Comparison of ENCODE assay signal across 1 cellular context in the genomic region with DNA sequence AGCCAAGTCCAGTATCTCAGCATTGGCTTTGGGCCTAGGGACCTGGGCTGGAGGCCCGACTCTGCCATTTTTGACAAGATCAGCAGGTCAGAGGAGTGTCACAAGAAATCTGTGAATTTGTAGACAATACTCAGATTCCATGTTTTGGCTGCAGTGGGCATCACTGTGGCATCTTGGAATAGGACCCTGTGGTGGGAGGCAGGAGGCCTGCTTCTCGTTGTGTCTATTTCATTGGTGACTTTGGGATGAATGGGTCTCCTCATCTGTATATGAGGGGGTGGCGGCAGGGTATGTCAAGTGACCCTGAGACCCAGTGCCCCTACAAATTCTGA.
A peak's percentile ranks its signal among the peaks of the same experiment; 100 is the strongest.
TF ChIP-seq lines count a peak whose summit lies in the region.

No MANE protein-coding gene starts in this region.

TF ChIP-seq in HepG2, 621 proteins besides CTCF, POLR2A, EP300 and RAD21 (continued from another document and continues in another):
- TF ChIP-seq, protein P1, sequence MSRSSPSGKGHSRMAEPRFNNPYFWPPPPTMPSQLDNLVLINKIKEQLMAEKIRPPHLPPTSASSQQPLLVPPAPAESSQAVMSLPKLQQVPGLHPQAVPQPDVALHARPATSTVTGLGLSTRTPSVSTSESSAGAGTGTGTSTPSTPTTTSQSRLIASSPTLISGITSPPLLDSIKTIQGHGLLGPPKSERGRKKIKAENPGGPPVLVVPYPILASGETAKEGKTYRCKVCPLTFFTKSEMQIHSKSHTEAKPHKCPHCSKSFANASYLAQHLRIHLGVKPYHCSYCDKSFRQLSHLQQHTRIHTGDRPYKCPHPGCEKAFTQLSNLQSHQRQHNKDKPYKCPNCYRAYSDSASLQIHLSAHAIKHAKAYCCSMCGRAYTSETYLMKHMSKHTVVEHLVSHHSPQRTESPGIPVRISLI (CRISPR knock-in tag; IDR thresholded peaks at IDR 0.05; ENCODE audit: borderline replicate concordance), result no peak
- TF ChIP-seq ZKSCAN1 (IDR thresholded peaks at IDR 0.05; ENCODE audit: low read length), result no peak
- TF ChIP-seq, protein P2, sequence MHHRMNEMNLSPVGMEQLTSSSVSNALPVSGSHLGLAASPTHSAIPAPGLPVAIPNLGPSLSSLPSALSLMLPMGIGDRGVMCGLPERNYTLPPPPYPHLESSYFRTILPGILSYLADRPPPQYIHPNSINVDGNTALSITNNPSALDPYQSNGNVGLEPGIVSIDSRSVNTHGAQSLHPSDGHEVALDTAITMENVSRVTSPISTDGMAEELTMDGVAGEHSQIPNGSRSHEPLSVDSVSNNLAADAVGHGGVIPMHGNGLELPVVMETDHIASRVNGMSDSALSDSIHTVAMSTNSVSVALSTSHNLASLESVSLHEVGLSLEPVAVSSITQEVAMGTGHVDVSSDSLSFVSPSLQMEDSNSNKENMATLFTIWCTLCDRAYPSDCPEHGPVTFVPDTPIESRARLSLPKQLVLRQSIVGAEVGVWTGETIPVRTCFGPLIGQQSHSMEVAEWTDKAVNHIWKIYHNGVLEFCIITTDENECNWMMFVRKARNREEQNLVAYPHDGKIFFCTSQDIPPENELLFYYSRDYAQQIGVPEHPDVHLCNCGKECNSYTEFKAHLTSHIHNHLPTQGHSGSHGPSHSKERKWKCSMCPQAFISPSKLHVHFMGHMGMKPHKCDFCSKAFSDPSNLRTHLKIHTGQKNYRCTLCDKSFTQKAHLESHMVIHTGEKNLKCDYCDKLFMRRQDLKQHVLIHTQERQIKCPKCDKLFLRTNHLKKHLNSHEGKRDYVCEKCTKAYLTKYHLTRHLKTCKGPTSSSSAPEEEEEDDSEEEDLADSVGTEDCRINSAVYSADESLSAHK (CRISPR knock-in tag; IDR thresholded peaks at IDR 0.05; ENCODE audit: borderline replicate concordance), result no peak
- no peak for TF ChIP-seq ZNF773 (CRISPR knock-in tag; IDR thresholded peaks at IDR 0.05; ENCODE audit: borderline replicate concordance)
- TF ChIP-seq, protein P3, sequence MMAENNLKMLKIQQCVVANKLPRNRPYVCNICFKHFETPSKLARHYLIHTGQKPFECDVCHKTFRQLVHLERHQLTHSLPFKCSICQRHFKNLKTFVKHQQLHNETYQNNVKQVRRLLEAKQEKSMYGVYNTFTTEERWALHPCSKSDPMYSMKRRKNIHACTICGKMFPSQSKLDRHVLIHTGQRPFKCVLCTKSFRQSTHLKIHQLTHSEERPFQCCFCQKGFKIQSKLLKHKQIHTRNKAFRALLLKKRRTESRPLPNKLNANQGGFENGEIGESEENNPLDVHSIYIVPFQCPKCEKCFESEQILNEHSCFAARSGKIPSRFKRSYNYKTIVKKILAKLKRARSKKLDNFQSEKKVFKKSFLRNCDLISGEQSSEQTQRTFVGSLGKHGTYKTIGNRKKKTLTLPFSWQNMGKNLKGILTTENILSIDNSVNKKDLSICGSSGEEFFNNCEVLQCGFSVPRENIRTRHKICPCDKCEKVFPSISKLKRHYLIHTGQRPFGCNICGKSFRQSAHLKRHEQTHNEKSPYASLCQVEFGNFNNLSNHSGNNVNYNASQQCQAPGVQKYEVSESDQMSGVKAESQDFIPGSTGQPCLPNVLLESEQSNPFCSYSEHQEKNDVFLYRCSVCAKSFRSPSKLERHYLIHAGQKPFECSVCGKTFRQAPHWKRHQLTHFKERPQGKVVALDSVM (CRISPR knock-in tag; IDR thresholded peaks at IDR 0.05), result 0 out of 2 replicates have a peak, but pooled peaks have one; percentile 6
- TF ChIP-seq HIVEP1 (CRISPR knock-in tag; IDR thresholded peaks at IDR 0.05), result no peak
- TF ChIP-seq ZNF562 (CRISPR knock-in tag; IDR thresholded peaks at IDR 0.05; ENCODE audit: borderline replicate concordance), result no peak
- TF ChIP-seq ZNF253 (CRISPR knock-in tag; IDR thresholded peaks at IDR 0.05; ENCODE audit: borderline replicate concordance), result peak; percentile 11; the same call in 1 of the 2 replicates
- 0 out of 2 replicates have a peak, but pooled peaks have one; percentile 44 for TF ChIP-seq ZNF772 (CRISPR knock-in tag; IDR thresholded peaks at IDR 0.05)
- peak; percentile 23; the same call in 1 of the 2 replicates for TF ChIP-seq ZSCAN31 (CRISPR knock-in tag; IDR thresholded peaks at IDR 0.05; ENCODE audit: low read depth)
- TF ChIP-seq HDAC2 (CRISPR knock-in tag; IDR thresholded peaks at IDR 0.05), result no peak
- TF ChIP-seq, protein P4, sequence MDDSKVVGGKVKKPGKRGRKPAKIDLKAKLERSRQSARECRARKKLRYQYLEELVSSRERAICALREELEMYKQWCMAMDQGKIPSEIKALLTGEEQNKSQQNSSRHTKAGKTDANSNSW (CRISPR knock-in tag; IDR thresholded peaks at IDR 0.05; ENCODE audit: borderline replicate concordance), result no peak
- no peak for TF ChIP-seq ZNF672 (CRISPR knock-in tag; IDR thresholded peaks at IDR 0.05)
- TF ChIP-seq KLF9 (CRISPR knock-in tag; IDR thresholded peaks at IDR 0.05; ENCODE audit: low read depth), result no peak
- TF ChIP-seq, protein P5, sequence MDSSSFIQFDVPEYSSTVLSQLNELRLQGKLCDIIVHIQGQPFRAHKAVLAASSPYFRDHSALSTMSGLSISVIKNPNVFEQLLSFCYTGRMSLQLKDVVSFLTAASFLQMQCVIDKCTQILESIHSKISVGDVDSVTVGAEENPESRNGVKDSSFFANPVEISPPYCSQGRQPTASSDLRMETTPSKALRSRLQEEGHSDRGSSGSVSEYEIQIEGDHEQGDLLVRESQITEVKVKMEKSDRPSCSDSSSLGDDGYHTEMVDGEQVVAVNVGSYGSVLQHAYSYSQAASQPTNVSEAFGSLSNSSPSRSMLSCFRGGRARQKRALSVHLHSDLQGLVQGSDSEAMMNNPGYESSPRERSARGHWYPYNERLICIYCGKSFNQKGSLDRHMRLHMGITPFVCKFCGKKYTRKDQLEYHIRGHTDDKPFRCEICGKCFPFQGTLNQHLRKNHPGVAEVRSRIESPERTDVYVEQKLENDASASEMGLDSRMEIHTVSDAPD (CRISPR knock-in tag; IDR thresholded peaks at IDR 0.05), result no peak
- TF ChIP-seq WIZ (CRISPR knock-in tag; IDR thresholded peaks at IDR 0.05), result no peak
- 0 out of 2 replicates have a peak, but pooled peaks have one; percentile 36 for TF ChIP-seq EED (CRISPR knock-in tag; IDR thresholded peaks at IDR 0.05)
- TF ChIP-seq, protein P6, sequence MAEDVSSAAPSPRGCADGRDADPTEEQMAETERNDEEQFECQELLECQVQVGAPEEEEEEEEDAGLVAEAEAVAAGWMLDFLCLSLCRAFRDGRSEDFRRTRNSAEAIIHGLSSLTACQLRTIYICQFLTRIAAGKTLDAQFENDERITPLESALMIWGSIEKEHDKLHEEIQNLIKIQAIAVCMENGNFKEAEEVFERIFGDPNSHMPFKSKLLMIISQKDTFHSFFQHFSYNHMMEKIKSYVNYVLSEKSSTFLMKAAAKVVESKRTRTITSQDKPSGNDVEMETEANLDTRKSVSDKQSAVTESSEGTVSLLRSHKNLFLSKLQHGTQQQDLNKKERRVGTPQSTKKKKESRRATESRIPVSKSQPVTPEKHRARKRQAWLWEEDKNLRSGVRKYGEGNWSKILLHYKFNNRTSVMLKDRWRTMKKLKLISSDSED (CRISPR knock-in tag; IDR thresholded peaks at IDR 0.05), result no peak
- no peak for TF ChIP-seq MXD4 (CRISPR knock-in tag; IDR thresholded peaks at IDR 0.05)
- no peak for TF ChIP-seq HNF4G (IDR thresholded peaks at IDR 0.05; ENCODE audit: borderline replicate concordance, low read depth, low read length)
- TF ChIP-seq HNF4G (CRISPR knock-in tag; IDR thresholded peaks at IDR 0.05; ENCODE audit: borderline replicate concordance, low read depth), result 0 out of 2 replicates have a peak, but pooled peaks have one; percentile 6
- TF ChIP-seq, protein P7, sequence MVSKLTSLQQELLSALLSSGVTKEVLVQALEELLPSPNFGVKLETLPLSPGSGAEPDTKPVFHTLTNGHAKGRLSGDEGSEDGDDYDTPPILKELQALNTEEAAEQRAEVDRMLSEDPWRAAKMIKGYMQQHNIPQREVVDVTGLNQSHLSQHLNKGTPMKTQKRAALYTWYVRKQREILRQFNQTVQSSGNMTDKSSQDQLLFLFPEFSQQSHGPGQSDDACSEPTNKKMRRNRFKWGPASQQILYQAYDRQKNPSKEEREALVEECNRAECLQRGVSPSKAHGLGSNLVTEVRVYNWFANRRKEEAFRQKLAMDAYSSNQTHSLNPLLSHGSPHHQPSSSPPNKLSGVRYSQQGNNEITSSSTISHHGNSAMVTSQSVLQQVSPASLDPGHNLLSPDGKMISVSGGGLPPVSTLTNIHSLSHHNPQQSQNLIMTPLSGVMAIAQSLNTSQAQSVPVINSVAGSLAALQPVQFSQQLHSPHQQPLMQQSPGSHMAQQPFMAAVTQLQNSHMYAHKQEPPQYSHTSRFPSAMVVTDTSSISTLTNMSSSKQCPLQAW (CRISPR knock-in tag; IDR thresholded peaks at IDR 0.05), result peak; percentile 12; the same call in 1 of the 2 replicates
- TF ChIP-seq, protein P8, sequence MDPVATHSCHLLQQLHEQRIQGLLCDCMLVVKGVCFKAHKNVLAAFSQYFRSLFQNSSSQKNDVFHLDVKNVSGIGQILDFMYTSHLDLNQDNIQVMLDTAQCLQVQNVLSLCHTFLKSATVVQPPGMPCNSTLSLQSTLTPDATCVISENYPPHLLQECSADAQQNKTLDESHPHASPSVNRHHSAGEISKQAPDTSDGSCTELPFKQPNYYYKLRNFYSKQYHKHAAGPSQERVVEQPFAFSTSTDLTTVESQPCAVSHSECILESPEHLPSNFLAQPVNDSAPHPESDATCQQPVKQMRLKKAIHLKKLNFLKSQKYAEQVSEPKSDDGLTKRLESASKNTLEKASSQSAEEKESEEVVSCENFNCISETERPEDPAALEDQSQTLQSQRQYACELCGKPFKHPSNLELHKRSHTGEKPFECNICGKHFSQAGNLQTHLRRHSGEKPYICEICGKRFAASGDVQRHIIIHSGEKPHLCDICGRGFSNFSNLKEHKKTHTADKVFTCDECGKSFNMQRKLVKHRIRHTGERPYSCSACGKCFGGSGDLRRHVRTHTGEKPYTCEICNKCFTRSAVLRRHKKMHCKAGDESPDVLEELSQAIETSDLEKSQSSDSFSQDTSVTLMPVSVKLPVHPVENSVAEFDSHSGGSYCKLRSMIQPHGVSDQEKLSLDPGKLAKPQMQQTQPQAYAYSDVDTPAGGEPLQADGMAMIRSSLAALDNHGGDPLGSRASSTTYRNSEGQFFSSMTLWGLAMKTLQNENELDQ (CRISPR knock-in tag; IDR thresholded peaks at IDR 0.05; ENCODE audit: borderline replicate concordance), result no peak
- TF ChIP-seq, protein P9, sequence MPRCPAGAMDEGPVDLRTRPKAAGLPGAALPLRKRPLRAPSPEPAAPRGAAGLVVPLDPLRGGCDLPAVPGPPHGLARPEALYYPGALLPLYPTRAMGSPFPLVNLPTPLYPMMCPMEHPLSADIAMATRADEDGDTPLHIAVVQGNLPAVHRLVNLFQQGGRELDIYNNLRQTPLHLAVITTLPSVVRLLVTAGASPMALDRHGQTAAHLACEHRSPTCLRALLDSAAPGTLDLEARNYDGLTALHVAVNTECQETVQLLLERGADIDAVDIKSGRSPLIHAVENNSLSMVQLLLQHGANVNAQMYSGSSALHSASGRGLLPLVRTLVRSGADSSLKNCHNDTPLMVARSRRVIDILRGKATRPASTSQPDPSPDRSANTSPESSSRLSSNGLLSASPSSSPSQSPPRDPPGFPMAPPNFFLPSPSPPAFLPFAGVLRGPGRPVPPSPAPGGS (CRISPR knock-in tag; IDR thresholded peaks at IDR 0.05), result no peak
- TF ChIP-seq ZMYM2 (CRISPR knock-in tag; IDR thresholded peaks at IDR 0.05), result no peak
- TF ChIP-seq ARID2 (CRISPR knock-in tag; IDR thresholded peaks at IDR 0.05; ENCODE audit: borderline replicate concordance), result no peak
- no peak for TF ChIP-seq REPIN1 (CRISPR knock-in tag; IDR thresholded peaks at IDR 0.05; ENCODE audit: borderline replicate concordance, low read depth)
- no peak for TF ChIP-seq ZNF720 (CRISPR knock-in tag; IDR thresholded peaks at IDR 0.05)
- TF ChIP-seq, protein P10, sequence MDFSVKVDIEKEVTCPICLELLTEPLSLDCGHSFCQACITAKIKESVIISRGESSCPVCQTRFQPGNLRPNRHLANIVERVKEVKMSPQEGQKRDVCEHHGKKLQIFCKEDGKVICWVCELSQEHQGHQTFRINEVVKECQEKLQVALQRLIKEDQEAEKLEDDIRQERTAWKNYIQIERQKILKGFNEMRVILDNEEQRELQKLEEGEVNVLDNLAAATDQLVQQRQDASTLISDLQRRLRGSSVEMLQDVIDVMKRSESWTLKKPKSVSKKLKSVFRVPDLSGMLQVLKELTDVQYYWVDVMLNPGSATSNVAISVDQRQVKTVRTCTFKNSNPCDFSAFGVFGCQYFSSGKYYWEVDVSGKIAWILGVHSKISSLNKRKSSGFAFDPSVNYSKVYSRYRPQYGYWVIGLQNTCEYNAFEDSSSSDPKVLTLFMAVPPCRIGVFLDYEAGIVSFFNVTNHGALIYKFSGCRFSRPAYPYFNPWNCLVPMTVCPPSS (IDR thresholded peaks at IDR 0.05), result no peak
- no peak for TF ChIP-seq MLLT10 (CRISPR knock-in tag; IDR thresholded peaks at IDR 0.05)
- TF ChIP-seq ZNF616 (CRISPR knock-in tag; IDR thresholded peaks at IDR 0.05; ENCODE audit: low read depth), result no peak
- TF ChIP-seq, protein P11, sequence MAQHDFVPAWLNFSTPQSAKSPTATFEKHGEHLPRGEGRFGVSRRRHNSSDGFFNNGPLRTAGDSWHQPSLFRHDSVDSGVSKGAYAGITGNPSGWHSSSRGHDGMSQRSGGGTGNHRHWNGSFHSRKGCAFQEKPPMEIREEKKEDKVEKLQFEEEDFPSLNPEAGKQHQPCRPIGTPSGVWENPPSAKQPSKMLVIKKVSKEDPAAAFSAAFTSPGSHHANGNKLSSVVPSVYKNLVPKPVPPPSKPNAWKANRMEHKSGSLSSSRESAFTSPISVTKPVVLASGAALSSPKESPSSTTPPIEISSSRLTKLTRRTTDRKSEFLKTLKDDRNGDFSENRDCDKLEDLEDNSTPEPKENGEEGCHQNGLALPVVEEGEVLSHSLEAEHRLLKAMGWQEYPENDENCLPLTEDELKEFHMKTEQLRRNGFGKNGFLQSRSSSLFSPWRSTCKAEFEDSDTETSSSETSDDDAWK (CRISPR knock-in tag; IDR thresholded peaks at IDR 0.05), result no peak
- TF ChIP-seq FOXJ3 (CRISPR knock-in tag; IDR thresholded peaks at IDR 0.05; ENCODE audit: borderline replicate concordance), result no peak
- no peak for TF ChIP-seq ZNF12 (CRISPR knock-in tag; IDR thresholded peaks at IDR 0.05)
- TF ChIP-seq GFI1 (CRISPR knock-in tag; IDR thresholded peaks at IDR 0.05; ENCODE audit: borderline replicate concordance), result no peak
- no peak for TF ChIP-seq ELF4 (CRISPR knock-in tag; IDR thresholded peaks at IDR 0.05; ENCODE audit: borderline replicate concordance)
- peak; percentile 0; the same call in 1 of the 2 replicates for TF ChIP-seq HDAC1 (CRISPR knock-in tag; IDR thresholded peaks at IDR 0.05)
- TF ChIP-seq ZNF777 (CRISPR knock-in tag; IDR thresholded peaks at IDR 0.05), result no peak
- TF ChIP-seq ZNF605 (CRISPR knock-in tag; IDR thresholded peaks at IDR 0.05), result no peak
- TF ChIP-seq JUND (CRISPR knock-in tag; IDR thresholded peaks at IDR 0.05), result no peak
- TF ChIP-seq, protein P12, sequence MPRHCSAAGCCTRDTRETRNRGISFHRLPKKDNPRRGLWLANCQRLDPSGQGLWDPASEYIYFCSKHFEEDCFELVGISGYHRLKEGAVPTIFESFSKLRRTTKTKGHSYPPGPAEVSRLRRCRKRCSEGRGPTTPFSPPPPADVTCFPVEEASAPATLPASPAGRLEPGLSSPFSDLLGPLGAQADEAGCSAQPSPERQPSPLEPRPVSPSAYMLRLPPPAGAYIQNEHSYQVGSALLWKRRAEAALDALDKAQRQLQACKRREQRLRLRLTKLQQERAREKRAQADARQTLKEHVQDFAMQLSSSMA (CRISPR knock-in tag; IDR thresholded peaks at IDR 0.05), result no peak
- TF ChIP-seq NFIB (CRISPR knock-in tag; IDR thresholded peaks at IDR 0.05; ENCODE audit: borderline replicate concordance), result no peak
